23 cellular contexts compared by ENCODE assay signal in the genomic region with DNA sequence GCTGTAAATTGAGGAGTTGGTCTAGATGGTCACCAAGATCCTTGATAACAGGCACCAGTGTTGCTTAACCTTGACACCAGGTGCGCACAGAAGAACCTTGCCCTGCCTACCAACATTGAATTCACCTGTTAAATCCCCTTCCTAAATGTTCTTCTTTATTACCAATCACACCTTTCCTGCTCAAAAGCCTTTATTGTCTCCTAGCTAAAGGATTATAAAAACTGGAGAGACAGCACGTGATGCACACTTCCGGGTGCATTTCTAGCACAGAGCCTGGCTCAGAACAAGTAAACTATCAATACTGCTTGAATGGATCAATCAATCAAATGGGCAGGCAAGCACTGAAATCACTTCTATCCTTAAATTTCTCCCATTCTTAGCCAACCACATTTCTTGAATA. TPM values are rescaled to one million over a fixed set of nuclear protein-coding genes. Genes with fewer than 3 reads are reported as not detected.
DNase-seq lines count a peak whose midpoint lies in the region; ATAC-seq, FAIRE-seq and TF ChIP-seq lines count a peak whose summit lies in the region.
"Had no signal": no experiment of that assay in that cellular context is flagged by ENCODE, and none has a peak within 500 bp of the region (broad histone marks: within the 10 kb centered on the region; RNA-seq: fewer than 3 reads in every experiment).

No MANE protein-coding gene starts in this region.

- no peaks in the 10 kb centered on the region for H3K79me2 ChIP-seq in H1 (ENCODE audit: control insufficient read depth in 1 of 2, insufficient read depth in 2 of 2, low read length in 2 of 2)

- H4K5ac ChIP-seq in IMR-90 (ENCODE audit: low read depth, low read length) (no peak overlapping the region), H1 (ENCODE audit: insufficient read length, low read depth, low read length) (no peak overlapping the region)

- no peak overlapping the region for H3K23ac ChIP-seq in IMR-90 (ENCODE audit: low read depth, low read length)
- H3K23ac ChIP-seq in H1 (ENCODE audit: insufficient read length), result no peak overlapping the region

- no TSS peak for BruUV-seq in IMR-90 (replicated peaks; lab: Mats Ljungman, UMichigan)

- TF ChIP-seq POLR2A in IMR-90 (IDR thresholded peaks at IDR 0.05; ENCODE audit: low read depth, low read length) (no peak), H1 (IDR thresholded peaks at IDR 0.05; ENCODE audit: control extremely low read depth in 1 of 2, low read depth in 2 of 2, low read length in 2 of 2) (no peak), spleen (IDR thresholded peaks at IDR 0.05) (no peak)

- H3K9me3 ChIP-seq in IMR-90 (ENCODE audit: control insufficient read depth, insufficient read depth, low read length), result no peaks in the 10 kb centered on the region
- no peaks in the 10 kb centered on the region for H3K9me3 ChIP-seq in H1 (ENCODE audit: insufficient read depth in 2 of 2, low read depth in 1 of 2, low read length in 1 of 2)
- no peaks in the 10 kb centered on the region for H3K9me3 ChIP-seq in neutrophil
- H3K9me3 ChIP-seq in small intestine (ENCODE audit: control insufficient read depth, low read depth), result no peaks in the 10 kb centered on the region
- H3K9me3 ChIP-seq in spleen, result no peaks in the 10 kb centered on the region
- H3K9me3 ChIP-seq: BLaER1, Caco-2 had no signal

- H3K4me2 ChIP-seq in IMR-90 (ENCODE audit: low read depth, low read length) (no peak overlapping the region), H1 (ENCODE audit: insufficient read depth in 1 of 2, low read depth in 2 of 2, low read length in 2 of 2) (no peak overlapping the region)
- H3K4me2 ChIP-seq: BLaER1 had no signal

- intact Hi-C loops in IMR-90 (cut with micrococcal nuclease) (no loop called here), cardiac septum (cut with DNase I) (no loop called here), spleen (cut with DNase I; ENCODE audit: low total_unique reads) (no loop called here)

- DNase-seq in IMR-90, result no peak
- no peak for DNase-seq in H1 (ENCODE audit: low read depth in 1 of 2, low spot score in 2 of 2)
- peak; percentile 13 for DNase-seq in small intestine
- no peak for DNase-seq in cardiac septum (ENCODE audit: low spot score)
- no peak for DNase-seq in mesenteric fat pad (ENCODE audit: low spot score)
- DNase-seq in spleen, result no peak
- DNase-seq: Caco-2; CD4-positive, CD25-positive, alpha-beta regulatory T cell; CD8-positive, alpha-beta T cell; DMS153; EL; GDM1; GOT3; H7; HCEC 1CT had no signal

- H4K91ac ChIP-seq in IMR-90 (ENCODE audit: insufficient read depth, low read depth, low read length) (no peak overlapping the region), H1 (replicated peaks; ENCODE audit: insufficient read length, low read length) (peak overlapping the region; percentile 66)

- no peak overlapping the region for H2BK120ac ChIP-seq in IMR-90 (ENCODE audit: low read depth, low read length)
- no peak overlapping the region for H2BK120ac ChIP-seq in H1 (replicated peaks; ENCODE audit: low read depth, low read length)

- H2BK20ac ChIP-seq in IMR-90 (ENCODE audit: low read depth, low read length) (no peak overlapping the region), H1 (ENCODE audit: low read length) (no peak overlapping the region)

- ATAC-seq in IMR-90 (ENCODE audit: low read depth) (no peak), GM21786 (IDR thresholded peaks at IDR 0.05; ENCODE audit: unreplicated experiment) (no peak)
- ATAC-seq: CD8-positive, alpha-beta T cell had no signal

- WGBS in IMR-90 (ENCODE audit: extremely low coverage in 2 of 2, insufficient read length in 1 of 2), 2 experiments, result 100% methylated on average over 1 of the region's 3 CpGs; no CpG with 5 or more reads in 1 of the 2 experiments
- WGBS in H1 (ENCODE audit: extremely low coverage in 1 of 2, insufficient coverage in 1 of 2, insufficient read length in 1 of 2, insufficient replicate concordance in 2 of 2, low coverage in 1 of 2, low lambda C conversion rate in 2 of 2, missing lambda C conversion rate in 1 of 2), 2 experiments, result 90% methylated on average over 3 of the region's 3 CpGs; no CpG with 5 or more reads in 1 of the 2 experiments
- 16 to 63% (median 37%) methylated on average over 3 of the region's 3 CpGs for WGBS in small intestine, 3 donors
- 87 to 97% (median 93%) methylated on average over 3 of the region's 3 CpGs for WGBS in spleen, 5 donors

- dilution Hi-C loops in IMR-90 (cut with HindIII; ENCODE audit: low sequenced_read_pairs, unreplicated experiment), result no loop called here

- FAIRE-seq in H1 (lab: Jason Lieb, UNC), result no peak
- no peak for FAIRE-seq in small intestine (lab: Jason Lieb, UNC)
- FAIRE-seq: A204.1, GM12891, GM18507 had no signal

- TF ChIP-seq EP300 in H1 (IDR thresholded peaks at IDR 0.05; ENCODE audit: borderline replicate concordance in 1 of 2, low read depth in 2 of 2, low read length in 2 of 2), result no peak

- POLR2A ChIA-PET in IMR-90 (lab: Charles Lee; ENCODE audit: unreplicated experiment) (no interaction called here), H1 (lab: Charles Lee; ENCODE audit: partially characterized antibody) (no interaction called here)

- H3K9ac ChIP-seq in IMR-90 (ENCODE audit: low read depth, low read length) (no peak overlapping the region), H1 (replicated peaks in 1 of 4; ENCODE audit: extremely low read depth in 1 of 4, low read depth in 3 of 4, low read length in 3 of 4) (no peak overlapping the region)
- H3K9ac ChIP-seq: BLaER1 had no signal

- no peak overlapping the region for H2BK12ac ChIP-seq in H1 (ENCODE audit: low read depth, low read length)

- H2BK5ac ChIP-seq in IMR-90 (ENCODE audit: low read depth, low read length, poor library complexity, severe bottlenecking), result no peak overlapping the region
- no peak overlapping the region for H2BK5ac ChIP-seq in H1 (ENCODE audit: low read depth, low read length)

- TF ChIP-seq CTCF in IMR-90 (conservative IDR thresholded peaks at IDR 0.05; ENCODE audit: low read depth, low read length), result no peak
- no peak for TF ChIP-seq CTCF in H1 (IDR thresholded peaks at IDR 0.05; ENCODE audit: control extremely low read depth in 1 of 3, insufficient read depth in 1 of 3, low read depth in 1 of 3, low read length in 3 of 3)
- TF ChIP-seq CTCF in neutrophil (IDR thresholded peaks at IDR 0.05), result no peak
- no peak for TF ChIP-seq CTCF in spleen (IDR thresholded peaks at IDR 0.05 in 8 of 11, conservative IDR thresholded peaks at IDR 0.05 in 3 of 11)

- no peak overlapping the region for H2AK9ac ChIP-seq in IMR-90 (replicated peaks; ENCODE audit: low read depth, low read length, poor library complexity)

- H3K18ac ChIP-seq in IMR-90 (ENCODE audit: low read depth, low read length), result no peak overlapping the region
- H3K18ac ChIP-seq in H1 (ENCODE audit: extremely low read depth, low read length), result no peak overlapping the region

- in situ Hi-C loops in IMR-90 (cut with MboI; ENCODE audit: low sequenced_read_pairs), result no loop called here

- H3K27me3 ChIP-seq in IMR-90 (ENCODE audit: control insufficient read depth, insufficient read depth, low read length) (no peaks in the 10 kb centered on the region), H1 (replicated peaks in 1 of 4; ENCODE audit: control insufficient read depth in 3 of 4, extremely low read depth in 1 of 4, insufficient read depth in 3 of 4, low read length in 3 of 4) (no peaks in the 10 kb centered on the region), neutrophil (no peaks in the 10 kb centered on the region), small intestine (ENCODE audit: control insufficient read depth in 2 of 2, insufficient read depth in 2 of 2, low read length in 2 of 2) (no peaks in the 10 kb centered on the region), spleen (replicated peaks in 1 of 7) (no peaks in the 10 kb centered on the region)
- H3K27me3 ChIP-seq: BLaER1 had no signal

- H3K23me2 ChIP-seq in H1 (ENCODE audit: low read depth, low read length), result no peaks in the 10 kb centered on the region

- H4K8ac ChIP-seq in IMR-90 (ENCODE audit: low read depth in 2 of 2, low read length in 2 of 2) (no peak overlapping the region), H1 (ENCODE audit: extremely low read depth, insufficient read depth, low read length) (no peak overlapping the region)

- H3K14ac ChIP-seq in IMR-90 (replicated peaks; ENCODE audit: low read depth, low read length) (0 out of 2 replicates have a peak overlapping the region, but pooled peaks have one; percentile 27), H1 (ENCODE audit: insufficient read length) (no peak overlapping the region)

- H2AFZ ChIP-seq in IMR-90 (replicated peaks; ENCODE audit: low read length, poor library complexity) (peak overlapping the region; percentile 15), H1 (ENCODE audit: low read length) (no peak overlapping the region)

- H3K56ac ChIP-seq in IMR-90 (ENCODE audit: extremely low read depth, insufficient read depth, low read length) (no peak overlapping the region; the same call in 1 of the 2 replicates), H1 (replicated peaks; ENCODE audit: insufficient read length, low read depth, low read length) (no peak overlapping the region)

- H2AK5ac ChIP-seq in IMR-90 (ENCODE audit: low read depth, low read length), result no peak overlapping the region
- no peak overlapping the region for H2AK5ac ChIP-seq in H1 (ENCODE audit: low read depth, low read length)

- H3K9me1 ChIP-seq in IMR-90 (ENCODE audit: insufficient read depth, low read length), result peaks cover 7% of the 10 kb centered on the region

- no peak overlapping the region for H3K27ac ChIP-seq in IMR-90 (ENCODE audit: insufficient read depth, low read length)
- no peak overlapping the region for H3K27ac ChIP-seq in H1 (ENCODE audit: low read depth, low read length)
- H3K27ac ChIP-seq in neutrophil, result peak overlapping the region; percentile 16
- H3K27ac ChIP-seq in small intestine (ENCODE audit: low read depth in 1 of 2, low read length in 1 of 2), result no peak overlapping the region
- H3K27ac ChIP-seq in spleen, result no peak overlapping the region
- H3K27ac ChIP-seq: 22Rv1, BLaER1, C4-2B had no signal

- H4K20me1 ChIP-seq in IMR-90 (ENCODE audit: insufficient read depth, low read length) (peaks cover 3% of the 10 kb centered on the region; the same call in 1 of the 2 replicates), H1 (replicated peaks in 1 of 2; ENCODE audit: control insufficient read depth in 1 of 2, insufficient read depth in 2 of 2, low read length in 2 of 2) (no peaks in the 10 kb centered on the region)
- H4K20me1 ChIP-seq: BLaER1 had no signal

- CTCF ChIA-PET in IMR-90 (lab: Yijun Ruan, JAX), result interaction anchor here (0.7 kb wide), 1 partner anchor 282 kb away, joined by 3 read pairs; no protein-coding TSS in a partner anchor
- CTCF ChIA-PET in H1 (lab: Charles Lee; ENCODE audit: partially characterized antibody), result interaction anchor here (1.1 to 1.4 kb wide), 3 partner anchors 9 to 88 kb away, joined by 3 to 4 read pairs (median 3); no protein-coding TSS in a partner anchor

- TF ChIP-seq RAD21 in IMR-90 (IDR thresholded peaks at IDR 0.05; ENCODE audit: low read length) (no peak), H1 (IDR thresholded peaks at IDR 0.05 in 1 of 2, conservative IDR thresholded peaks at IDR 0.05 in 1 of 2; ENCODE audit: low read depth in 2 of 2, low read length in 2 of 2) (no peak)

- H2BK15ac ChIP-seq in IMR-90 (ENCODE audit: low read depth, low read length), result no peak overlapping the region
- H2BK15ac ChIP-seq in H1 (ENCODE audit: low read length), result no peak overlapping the region

- H3K4ac ChIP-seq in IMR-90 (ENCODE audit: low read depth, low read length) (no peak overlapping the region), H1 (replicated peaks; ENCODE audit: insufficient read length, low read depth, low read length) (no peak overlapping the region)

- peaks cover 12 to 61% of the 10 kb centered on the region in 2 experiments; a peak in 3 of 4 replicates for H3K79me1 ChIP-seq in IMR-90 (ENCODE audit: low read depth in 1 of 2, low read length in 2 of 2)
- no peaks in the 10 kb centered on the region for H3K79me1 ChIP-seq in H1 (ENCODE audit: low read depth, low read length)

- H3K4me1 ChIP-seq in IMR-90 (ENCODE audit: control insufficient read depth, insufficient read depth, low read length), result peaks cover 8% of the 10 kb centered on the region
- peaks cover 0 to 3% (median 0%) of the 10 kb centered on the region in 4 experiments; a peak in 4 of 7 replicates for H3K4me1 ChIP-seq in H1 (replicated peaks in 1 of 4; ENCODE audit: control insufficient read depth in 3 of 4, insufficient read depth in 4 of 4, low read length in 3 of 4)
- peaks cover 20 to 29% of the 10 kb centered on the region in 2 experiments for H3K4me1 ChIP-seq in neutrophil (ENCODE audit: control insufficient read depth in 1 of 2, insufficient read depth in 1 of 2, low read depth in 1 of 2, low read length in 1 of 2)
- no peaks in the 10 kb centered on the region for H3K4me1 ChIP-seq in small intestine (ENCODE audit: control insufficient read depth in 2 of 2, insufficient read depth in 1 of 2, low read depth in 1 of 2, low read length in 1 of 2)
- no peaks in the 10 kb centered on the region for H3K4me1 ChIP-seq in spleen
- H3K4me1 ChIP-seq: BLaER1, Caco-2 had no signal

- peaks cover 5% of the 10 kb centered on the region; the same call in 1 of the 2 replicates for H3K36me3 ChIP-seq in IMR-90 (ENCODE audit: control insufficient read depth, insufficient read depth, low read length)
- H3K36me3 ChIP-seq in H1 (ENCODE audit: control insufficient read depth in 2 of 4, insufficient read depth in 4 of 4, low read length in 3 of 4), result no peaks in the 10 kb centered on the region
- peaks cover 16% of the 10 kb centered on the region for H3K36me3 ChIP-seq in neutrophil
- H3K36me3 ChIP-seq in small intestine (ENCODE audit: control insufficient read depth in 2 of 2, insufficient read depth in 2 of 2, low read length in 2 of 2), result no peaks in the 10 kb centered on the region
- no peaks in the 10 kb centered on the region for H3K36me3 ChIP-seq in spleen

- H3K4me3 ChIP-seq in IMR-90 (ENCODE audit: insufficient read depth, low read depth, low read length), result no peak overlapping the region
- no peak overlapping the region for H3K4me3 ChIP-seq in H1 (ENCODE audit: extremely low read depth in 1 of 4, insufficient read depth in 2 of 4, low read depth in 3 of 4, low read length in 4 of 4)
- H3K4me3 ChIP-seq in neutrophil (ENCODE audit: low read depth in 1 of 2, low read length in 1 of 2), result no peak overlapping the region
- no peak overlapping the region for H3K4me3 ChIP-seq in small intestine (ENCODE audit: low read depth in 1 of 2, low read length in 2 of 2)
- H3K4me3 ChIP-seq in spleen, result no peak overlapping the region
- H3K4me3 ChIP-seq: BLaER1 had no signal

RNA-seq across cellular contexts. Expression of gene SVIL, which starts 56.3 kb away (rescaled TPM):
- total RNA-seq in IMR-90 (2012; rRNA removed) (11.5 and 13.6 TPM in 2 replicates), cardiac septum (518 TPM), mesenteric fat pad (100 TPM), spleen (10 to 100 TPM; 13.6 to 65.3 (median 24.3) TPM)
- polyA plus RNA-seq in IMR-90 (2012; rRNA removed) (10.9 and 11.6 TPM in 2 replicates), H1 (2011; rRNA removed) (4.3 and 4.7 TPM in 2 replicates), small intestine (10 to 100 TPM in 1 of 3 donors, 1 to 10 TPM in 2; 6.7 to 12.1 (median 7.6) TPM), spleen (1 to 10 TPM; 1.4 to 2.3 (median 1.6) TPM)
- 4.9 and 6.7 TPM in 2 replicates for polyA plus RNA-seq in IMR-90 (2012; cell fraction: cytosol; rRNA removed)
- 19.7 and 44.0 TPM in 2 replicates for polyA plus RNA-seq in IMR-90 (2012; cell fraction: nucleus; rRNA removed; ENCODE audit: low replicate concordance)
- 15.4 and 16.0 TPM in 2 replicates for total RNA-seq in H1 (2021; fragmentation: NEBNext Ultra II Directional; extraction: Animal tissue kit (Norgen Biotek cat#: 25700))
- polyA plus RNA-seq in H1 (2011; cell fraction: cytosol; rRNA removed), result 5.3 TPM
- polyA plus RNA-seq in H1 (2011; cell fraction: nucleus; rRNA removed), result 18.4 TPM
- 11.8 to 19.5 TPM (median 12.7 TPM) in 4 replicates for polyA plus RNA-seq in H1 (2012, experiment 1 of 2)
- 0.76 TPM for polyA plus RNA-seq in H1 (2012, experiment 2 of 2)
- 14.1 TPM for polyA plus RNA-seq in H1 (2013, experiment 1 of 2)
- polyA plus RNA-seq in H1 (2013, experiment 2 of 2), result 13.6 TPM
- polyA minus RNA-seq in H1 (2011; rRNA and poly(A)+ RNA removed), result 12.4 and 14.0 TPM in 2 replicates
- polyA minus RNA-seq in H1 (2011; cell fraction: cytosol; rRNA and poly(A)+ RNA removed), result 14.7 TPM
- 18.8 TPM for polyA minus RNA-seq in H1 (2011; cell fraction: nucleus; rRNA and poly(A)+ RNA removed)
